Comparison of ENCODE assay signal across 22 cellular contexts in genomic region chr14:45793081-45793480, GRCh38.
DNase-seq lines count a peak whose midpoint lies in the region; ATAC-seq, FAIRE-seq and TF ChIP-seq lines count a peak whose summit lies in the region.
"Had no signal": no experiment of that assay in that cellular context is flagged by ENCODE, and none has a peak within 500 bp of the region (broad histone marks: within the 10 kb centered on the region; RNA-seq: fewer than 3 reads in every experiment).

No MANE protein-coding gene starts in this region.

- H3K9me3 ChIP-seq in keratinocyte (ENCODE audit: control insufficient read depth, low read depth, low read length) (no peaks in the 10 kb centered on the region), left lung (peaks cover 0 to 26% of the 10 kb centered on the region in 2 donors)
- H3K9me3 ChIP-seq: MG63 had no signal

- DNase-seq in GM12865 (ENCODE audit: low read depth) (peak; percentile 10), LoVo (ENCODE audit: low spot score) (peak; percentile 32), UCSD-AML1 (lab: John Stamatoyannopoulos, UW; ENCODE audit: unreplicated experiment) (peak; percentile 1), keratinocyte (ENCODE audit: low read depth, low spot score) (no peak), left lung (no peak), NCI-H82 treated with DMSO at 0.1 percent for 48 hours (lab: John Stamatoyannopoulos, UW; ENCODE audit: unreplicated experiment) (no peak)
- DNase-seq: CD4-positive, CD25-positive, alpha-beta regulatory T cell; COR-L47; DMS 273 treated with DMSO at 0.1 percent for 48 hours; DMS79 treated with DMSO at 0.1 percent for 48 hours; GOT3; Karpas-422; MG63; NCI-H1417 treated with DMSO at 0.1 percent for 48 hours; NCI-H187 treated with DMSO at 0.1 percent for 48 hours; NCI-H2107; NCI-H510A treated with DMSO at 0.1 percent for 48 hours; NCI-H82; PC-3; Right ventricle myocardium superior had no signal

- intact Hi-C loops in left lung (cut with DNase I), result no loop called here

- no peaks in the 10 kb centered on the region for H3K9me1 ChIP-seq in keratinocyte (ENCODE audit: control insufficient read depth, extremely low read depth, insufficient read depth, low read length)

- dilution Hi-C loops in keratinocyte (cut with MboI; ENCODE audit: extremely low pct_ligation_motif_present, low sequenced_read_pairs), result no loop called here

- H3K27ac ChIP-seq in keratinocyte (ENCODE audit: control insufficient read depth, insufficient read depth, low read length), result peak overlapping the region; percentile 64
- no peak overlapping the region for H3K27ac ChIP-seq in left lung

- peak; percentile 94 for FAIRE-seq in keratinocyte (lab: Jason Lieb, UNC)
- FAIRE-seq: GM12891 had no signal

- H3K4me2 ChIP-seq in keratinocyte (ENCODE audit: control insufficient read depth, extremely low read depth, insufficient read depth, low read depth, low read length), result peak overlapping the region; percentile 58

- H2AFZ ChIP-seq in keratinocyte (ENCODE audit: control insufficient read depth, low read length), result peak overlapping the region; percentile 89

- TF ChIP-seq CTCF in GM12865 (IDR thresholded peaks at IDR 0.05; ENCODE audit: insufficient read depth, low read depth, low read length, missing control alignments), result no peak
- no peak for TF ChIP-seq CTCF in keratinocyte (optimal IDR thresholded peaks at IDR 0.05 in 1 of 3, IDR thresholded peaks at IDR 0.05 in 1 of 3, conservative IDR thresholded peaks at IDR 0.05 in 1 of 3; ENCODE audit: extremely low read depth in 1 of 3, insufficient read depth in 2 of 3, low read length in 3 of 3)
- no peak for TF ChIP-seq CTCF in left lung (IDR thresholded peaks at IDR 0.05)

- no peak overlapping the region for H3K4me3 ChIP-seq in GM12865 (ENCODE audit: low read depth, low read length)
- H3K4me3 ChIP-seq in keratinocyte (ENCODE audit: control insufficient read depth in 2 of 3, extremely low read depth in 1 of 3, insufficient read depth in 2 of 3, low read depth in 1 of 3, low read length in 3 of 3), result no peak overlapping the region
- H3K4me3 ChIP-seq in left lung, result no peak overlapping the region
- H3K4me3 ChIP-seq: MG63 had no signal

- H3K36me3 ChIP-seq in keratinocyte (ENCODE audit: control insufficient read depth in 2 of 2, extremely low read depth in 1 of 2, insufficient read depth in 2 of 2, low read length in 2 of 2) (no peaks in the 10 kb centered on the region), left lung (no peaks in the 10 kb centered on the region)
- H3K36me3 ChIP-seq: MG63 had no signal

- no peak for ATAC-seq in HG02970 (IDR thresholded peaks at IDR 0.05; ENCODE audit: low FRiP score, unreplicated experiment)
- no peak for ATAC-seq in left lung
- ATAC-seq: PC-3 had no signal

- no peaks in the 10 kb centered on the region for H3K79me2 ChIP-seq in keratinocyte (ENCODE audit: control insufficient read depth, insufficient read depth, low read length)

- H3K9ac ChIP-seq in keratinocyte (ENCODE audit: control insufficient read depth, extremely low read depth, insufficient read depth, low read length), result peak overlapping the region; percentile 44

- H4K20me1 ChIP-seq in keratinocyte (ENCODE audit: control insufficient read depth, extremely low read depth, insufficient read depth, low read length), result no peaks in the 10 kb centered on the region

- peaks cover 18% of the 10 kb centered on the region for H3K4me1 ChIP-seq in keratinocyte (ENCODE audit: control insufficient read depth, extremely low read depth, insufficient read depth, low read length)
- H3K4me1 ChIP-seq in left lung, result no peaks in the 10 kb centered on the region

- no peaks in the 10 kb centered on the region for H3K27me3 ChIP-seq in keratinocyte (ENCODE audit: control insufficient read depth, extremely low read depth, insufficient read depth, low read length)
- no peaks in the 10 kb centered on the region for H3K27me3 ChIP-seq in left lung
- H3K27me3 ChIP-seq: MG63 had no signal

Comparison
In these comparisons a context has a peak if more than half of its experiments do, and no peak if none do; other contexts are left out.
1. DNase-seq: peak in GM12865 (single experiment), LoVo (single experiment) and UCSD-AML1 (single experiment); none in keratinocyte (single experiment), left lung (0 of 2) and NCI-H82 treated with DMSO at 0.1 percent for 48 hours (single experiment).